18 cellular contexts compared by ENCODE assay signal in the genomic region with DNA sequence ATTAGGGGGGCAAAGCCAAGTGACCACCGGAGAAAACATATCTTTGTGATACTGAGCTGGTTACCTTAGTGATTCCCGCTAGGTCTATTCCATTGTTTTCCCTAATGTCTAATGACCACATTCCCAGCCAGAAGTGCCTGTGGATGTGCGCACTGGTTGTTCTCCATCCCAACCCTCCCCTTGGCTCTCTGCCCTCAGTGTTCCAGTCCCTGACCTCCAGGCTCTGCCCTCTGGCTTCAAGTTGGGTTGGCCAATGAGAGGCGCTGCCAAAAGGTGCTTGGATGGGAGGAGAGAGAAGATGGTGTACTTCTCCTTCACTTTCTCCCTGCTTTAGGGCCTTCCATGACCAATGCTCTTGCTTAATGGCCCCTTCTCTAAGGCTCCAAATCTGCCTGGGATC.
"Had no signal": no experiment of that assay in that cellular context is flagged by ENCODE, and none has a peak within 500 bp of the region (broad histone marks: within the 10 kb centered on the region; RNA-seq: fewer than 3 reads in every experiment).

No MANE protein-coding gene starts in this region.

- H3K27ac ChIP-seq: esophagus squamous epithelium, hepatocyte, thyroid gland had no signal

- H3K79me2 ChIP-seq: hepatocyte had no signal

- H2AFZ ChIP-seq: hepatocyte had no signal

- H3K27me3 Mint-ChIP-seq: effector memory CD8-positive, alpha-beta T cell had no signal

- H3K36me3 Mint-ChIP-seq: activated naive CD8-positive, alpha-beta T cell treated with anti-CD3 and anti-CD28 coated beads for 36 hours; WTC11 had no signal

- H3K4me1 ChIP-seq: esophagus squamous epithelium had no signal

- H3K36me3 ChIP-seq: esophagus squamous epithelium, thyroid gland had no signal

- DNase-seq: activated CD4-positive, alpha-beta T cell treated with anti-CD3 and anti-CD28 coated beads for 36 hours; activated CD4-positive, alpha-beta T cell treated with anti-CD3 and anti-CD28 coated beads, Interleukin-2, amount 50 U/mL, for 48 hours; activated naive CD4-positive, alpha-beta T cell; activated naive CD8-positive, alpha-beta T cell treated with anti-CD3 and anti-CD28 coated beads for 36 hours; amniotic stem cell; dermis blood vessel endothelial cell; effector memory CD8-positive, alpha-beta T cell; esophagus squamous epithelium; left colon; nephron progenitor cell; occipital lobe; posterior cingulate gyrus; stimulated activated CD4-positive, alpha-beta T cell treated with anti-CD3 and anti-CD28 coated beads, Interleukin-4, amount 100 ng/mL, for 1 hour; thyroid gland had no signal

- H3K4me3 ChIP-seq: esophagus squamous epithelium, hepatocyte, smooth muscle cell, thyroid gland had no signal

- H3K27me3 ChIP-seq: esophagus squamous epithelium, hepatocyte, thyroid gland had no signal

- ATAC-seq: activated CD4-positive, alpha-beta T cell treated with anti-CD3 and anti-CD28 coated beads for 36 hours; left colon; WTC11 had no signal

- H3K4me2 ChIP-seq: hepatocyte, smooth muscle cell had no signal

- H3K4me3 Mint-ChIP-seq: activated CD4-positive, alpha-beta T cell treated with anti-CD3 and anti-CD28 coated beads for 36 hours; activated naive CD8-positive, alpha-beta T cell treated with anti-CD3 and anti-CD28 coated beads for 36 hours; mesothelial cell of epicardium; nephron progenitor cell; WTC11 had no signal

- H3K9me3 ChIP-seq: esophagus squamous epithelium, thyroid gland had no signal

- H3K27ac Mint-ChIP-seq: activated CD4-positive, alpha-beta T cell treated with anti-CD3 and anti-CD28 coated beads for 36 hours; activated naive CD8-positive, alpha-beta T cell treated with anti-CD3 and anti-CD28 coated beads for 36 hours; mesothelial cell of epicardium; nephron progenitor cell; WTC11 had no signal

- H3K9me3 Mint-ChIP-seq: activated naive CD8-positive, alpha-beta T cell treated with anti-CD3 and anti-CD28 coated beads for 36 hours; effector memory CD8-positive, alpha-beta T cell; mesothelial cell of epicardium; nephron progenitor cell; WTC11 had no signal
